Comparison of ENCODE assay signal across 25 cellular contexts in genomic region chr5:135057233-135057632, GRCh38. TPM values are rescaled to one million over a fixed set of nuclear protein-coding genes. Genes with fewer than 3 reads are reported as not detected.
"Had no signal": no experiment of that assay in that cellular context is flagged by ENCODE, and none has a peak within 500 bp of the region (broad histone marks: within the 10 kb centered on the region; RNA-seq: fewer than 3 reads in every experiment).

No MANE protein-coding gene starts in this region.

- H3K36me3 ChIP-seq: esophagus muscularis mucosa, gastroesophageal sphincter, heart left ventricle, left lung, lower lobe of right lung had no signal

- H3K4me2 ChIP-seq: hepatocyte had no signal

- H3K27ac Mint-ChIP-seq: immature natural killer cell had no signal

- H3K27ac ChIP-seq: coronary artery, dorsolateral prefrontal cortex, esophagus muscularis mucosa, foreskin keratinocyte, gastroesophageal sphincter, heart left ventricle, hepatocyte, left lung, lower lobe of right lung had no signal

- H3K4me3 ChIP-seq: coronary artery, dorsolateral prefrontal cortex, esophagus muscularis mucosa, gastroesophageal sphincter, heart left ventricle, hepatocyte, left lung, lower lobe of right lung had no signal

- H3K79me2 ChIP-seq: hepatocyte had no signal

- H3K4me1 ChIP-seq: foreskin keratinocyte, gastroesophageal sphincter, left lung, lower lobe of right lung had no signal

- H2AFZ ChIP-seq: hepatocyte had no signal

- DNase-seq: cerebellar nuclear complex; dermis blood vessel endothelial cell; dorsolateral prefrontal cortex; effector CD4-positive, alpha-beta T cell; effector memory CD4-positive, alpha-beta T cell; foreskin keratinocyte; heart left ventricle; hypothalamus; immature natural killer cell; islet precursor cell; left cardiac atrium; left ventricle myocardium superior; mesenchymal stem cell; midbrain had no signal

- H3K4me3 Mint-ChIP-seq: central memory CD8-positive, alpha-beta T cell; immature natural killer cell had no signal

- H3K9me3 ChIP-seq: esophagus muscularis mucosa, gastroesophageal sphincter, heart left ventricle, left lung, lower lobe of right lung had no signal

- H3K9me3 Mint-ChIP-seq: central memory CD8-positive, alpha-beta T cell; immature natural killer cell had no signal

- H3K36me3 Mint-ChIP-seq: immature natural killer cell had no signal

- ATAC-seq: foreskin keratinocyte, gastroesophageal sphincter, heart left ventricle, left cardiac atrium, left lung, left ventricle myocardium superior, lower lobe of right lung had no signal

- H3K4me1 Mint-ChIP-seq: central memory CD8-positive, alpha-beta T cell; immature natural killer cell had no signal

RNA-seq across cellular contexts. Expression of gene PITX1, which starts 23.2 kb away (rescaled TPM):
- total RNA-seq: frontal cortex, kidney epithelial cell, left cardiac atrium, left ventricle myocardium superior, lung microvascular endothelial cell, mononuclear cell had no signal
- polyA plus RNA-seq: immature natural killer cell had no signal
